ENCODE assay signal across 25 cellular contexts in the genomic region with DNA sequence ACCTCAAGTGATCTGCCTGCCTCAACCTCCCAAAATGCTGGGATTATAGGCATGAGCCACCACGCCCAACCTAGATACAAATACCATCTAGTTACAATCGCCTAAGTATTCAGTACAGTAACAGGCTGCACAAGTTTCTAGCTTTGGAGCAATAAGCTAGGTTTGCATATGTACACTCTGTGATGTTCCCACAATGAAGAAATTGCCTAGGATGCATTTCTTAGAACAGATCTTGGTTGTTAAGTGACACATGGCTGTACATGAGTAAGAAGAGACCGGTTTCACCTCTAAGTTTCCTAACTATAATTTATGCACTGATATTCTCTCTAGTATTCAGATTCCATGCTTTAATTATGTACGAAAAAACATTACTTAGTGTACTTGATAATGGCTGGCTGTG. TPM values are rescaled to one million over a fixed set of nuclear protein-coding genes. Genes with fewer than 3 reads are reported as not detected.
A peak's percentile ranks its signal among the peaks of the same experiment; 100 is the strongest.
DNase-seq lines count a peak whose midpoint lies in the region; ATAC-seq and TF ChIP-seq lines count a peak whose summit lies in the region.
"Had no signal": no experiment of that assay in that cellular context is flagged by ENCODE, and none has a peak within 500 bp of the region (broad histone marks: within the 10 kb centered on the region; RNA-seq: fewer than 3 reads in every experiment).

No MANE protein-coding gene starts in this region.

- peaks cover 62 to 82% (median 69%) of the 10 kb centered on the region in 10 experiments for H3K4me1 ChIP-seq in BLaER1 treated with 17β-estradiol and CSF1 and Interleukin-3, amounts not matched to agents 10 nM and 100 nM
- H3K4me1 ChIP-seq in neuronal stem cell (ENCODE audit: control insufficient read depth in 2 of 2, insufficient read depth in 1 of 2, low read depth in 1 of 2, low read length in 2 of 2), result peaks cover 0 to 1% of the 10 kb centered on the region in 2 donors
- H3K4me1 ChIP-seq: breast epithelium had no signal

- H2AK5ac ChIP-seq in neuronal stem cell (ENCODE audit: low read depth, low read length), result no peak overlapping the region

- H3K18ac ChIP-seq in neuronal stem cell (ENCODE audit: low read length), result no peak overlapping the region

- H4K20me1 ChIP-seq in BLaER1 treated with 17β-estradiol and CSF1 and Interleukin-3, amounts not matched to agents 10 nM and 100 nM, result peaks cover 0 to 6% (median 0%) of the 10 kb centered on the region in 11 experiments; a peak in 1 of 22 replicates

- H2AFZ ChIP-seq in neuronal stem cell (ENCODE audit: low read length), result no peak overlapping the region

- H3K79me1 ChIP-seq in neuronal stem cell (ENCODE audit: low read depth, low read length), result no peaks in the 10 kb centered on the region

- H2BK15ac ChIP-seq in neuronal stem cell (ENCODE audit: low read length), result no peak overlapping the region

- no peak overlapping the region for H2BK12ac ChIP-seq in neuronal stem cell (ENCODE audit: low read length)

- DNase-seq in epithelial cell of esophagus (ENCODE audit: low read depth) (peak; percentile 77), osteocyte (ENCODE audit: extremely low spot score, unreplicated experiment) (no peak), superior temporal gyrus (ENCODE audit: extremely low spot score) (no peak), neuronal stem cell (ENCODE audit: low spot score) (no peak)
- no peak for DNase-seq in activated naive CD4-positive, alpha-beta T cell treated with Interleukin-2 at 50 U/mL for 16 hours
- DNase-seq: activated CD4-positive, alpha-beta T cell treated with anti-CD3 and anti-CD28 coated beads, Interleukin-2, amount 50 U/mL, for 48 hours; activated CD8-positive, alpha-beta memory T cell treated with anti-CD3 and anti-CD28 coated beads, Interleukin-2, amount 50 U/mL, for 48 hours; activated effector memory CD4-positive, alpha-beta T cell treated with Interleukin-2 at 50 U/mL for 16 hours; CD4-positive, CD25-positive, alpha-beta regulatory T cell; cortex of kidney; DMS 273 treated with DMSO at 0.1 percent for 48 hours; hypothalamus; lower lobe of right lung; NCI-H1417 treated with DMSO at 0.1 percent for 48 hours; NCI-H510A treated with DMSO at 0.1 percent for 48 hours; upper lobe of left lung had no signal

- no peak overlapping the region; a peak in 1 of 22 replicates for H3K9ac ChIP-seq in BLaER1 treated with 17β-estradiol and CSF1 and Interleukin-3, amounts not matched to agents 10 nM and 100 nM
- no peak overlapping the region for H3K9ac ChIP-seq in neuronal stem cell (ENCODE audit: low read depth, low read length, poor library complexity)

- no peaks in the 10 kb centered on the region for H3K27me3 Mint-ChIP-seq in activated T-helper 17 cell treated with anti-CD3 and anti-CD28 coated beads, Interleukin-2, amount 50 U/mL, for 72 hours
- H3K27me3 Mint-ChIP-seq in osteocyte (ENCODE audit: unreplicated experiment), result no peaks in the 10 kb centered on the region
- H3K27me3 Mint-ChIP-seq: CD4-positive, CD25-positive, alpha-beta regulatory T cell had no signal

- H2BK120ac ChIP-seq in neuronal stem cell (ENCODE audit: low read depth, low read length), result no peak overlapping the region

- H3K4me3 ChIP-seq in BLaER1 treated with 17β-estradiol and CSF1 and Interleukin-3, amounts not matched to agents 10 nM and 100 nM, result no peak overlapping the region
- H3K4me3 ChIP-seq in epithelial cell of esophagus (ENCODE audit: low read length) (no peak overlapping the region), neuronal stem cell (ENCODE audit: low read length in 2 of 2) (no peak overlapping the region)
- H3K4me3 ChIP-seq: breast epithelium, gastroesophageal sphincter, lower lobe of right lung, upper lobe of left lung had no signal

- no peak overlapping the region for H3K14ac ChIP-seq in neuronal stem cell (ENCODE audit: low read length)

- no peak overlapping the region for H2BK5ac ChIP-seq in neuronal stem cell (ENCODE audit: low read length)

- H3K36me3 ChIP-seq in BLaER1 treated with 17β-estradiol and CSF1 and Interleukin-3, amounts not matched to agents 10 nM and 100 nM, result no peaks in the 10 kb centered on the region
- no peaks in the 10 kb centered on the region for H3K36me3 ChIP-seq in neuronal stem cell (replicated peaks in 1 of 2; ENCODE audit: control insufficient read depth in 2 of 2, insufficient read depth in 2 of 2, low read length in 2 of 2)
- H3K36me3 ChIP-seq: breast epithelium, gastroesophageal sphincter, lower lobe of right lung, upper lobe of left lung had no signal

- no peak overlapping the region for H4K8ac ChIP-seq in neuronal stem cell (ENCODE audit: low read depth, low read length)

- WGBS in neuronal stem cell (ENCODE audit: extremely low coverage in 2 of 2, insufficient read length in 2 of 2, insufficient replicate concordance in 1 of 2), 2 donors, result no CpG with 5 or more reads among the region's 4 CpGs

- H3K4me2 ChIP-seq in BLaER1 treated with 17β-estradiol and CSF1 and Interleukin-3, amounts not matched to agents 10 nM and 100 nM, result peak overlapping the region in 9 of 11 experiments; percentile 66 to 85 (median 79); a peak in 13 of 22 replicates
- no peak overlapping the region for H3K4me2 ChIP-seq in neuronal stem cell (ENCODE audit: insufficient read depth, low read length, poor library complexity, severe bottlenecking)

- H3K4me3 Mint-ChIP-seq in activated T-helper 17 cell treated with anti-CD3 and anti-CD28 coated beads, Interleukin-2, amount 50 U/mL, for 72 hours, result no peak overlapping the region
- H3K4me3 Mint-ChIP-seq in osteocyte (ENCODE audit: unreplicated experiment), result no peak overlapping the region
- H3K4me3 Mint-ChIP-seq: stimulated activated naive CD8-positive, alpha-beta T cell treated with anti-CD3 and anti-CD28 coated beads, Interleukin-15, Interleukin-2, amounts not matched to agents 100 ng/mL and 50 ng/mL, for 24 hours had no signal

- H3K9me3 ChIP-seq in BLaER1 treated with 17β-estradiol and CSF1 and Interleukin-3, amounts not matched to agents 10 nM and 100 nM (replicated peaks in 1 of 11), result no peaks in the 10 kb centered on the region
- no peaks in the 10 kb centered on the region for H3K9me3 ChIP-seq in neuronal stem cell (replicated peaks in 1 of 2; ENCODE audit: control insufficient read depth in 2 of 2, insufficient read depth in 1 of 2, low read depth in 1 of 2, low read length in 2 of 2)
- H3K9me3 ChIP-seq: breast epithelium, gastroesophageal sphincter, lower lobe of right lung, upper lobe of left lung had no signal

- H3K27ac ChIP-seq in BLaER1 treated with 17β-estradiol and CSF1 and Interleukin-3, amounts not matched to agents 10 nM and 100 nM, result peak overlapping the region in 3 of 11 experiments; percentile 29 to 50 (median 32); a peak in 3 of 22 replicates
- H3K27ac ChIP-seq in neuronal stem cell (replicated peaks; ENCODE audit: low read length), result no peak overlapping the region
- H3K27ac ChIP-seq: breast epithelium, lower lobe of right lung, upper lobe of left lung, VCaP had no signal

- H3K27me3 ChIP-seq in BLaER1 treated with 17β-estradiol and CSF1 and Interleukin-3, amounts not matched to agents 10 nM and 100 nM, result no peaks in the 10 kb centered on the region
- H3K27me3 ChIP-seq in neuronal stem cell (ENCODE audit: control insufficient read depth in 3 of 3, insufficient read depth in 3 of 3, low read depth in 1 of 3, low read length in 3 of 3), result peaks cover 0 to 7% (median 0%) of the 10 kb centered on the region in 3 experiments
- H3K27me3 ChIP-seq: breast epithelium, gastroesophageal sphincter, upper lobe of left lung had no signal

- no peaks in the 10 kb centered on the region for H3K9me3 Mint-ChIP-seq in activated T-helper 17 cell treated with anti-CD3 and anti-CD28 coated beads, Interleukin-2, amount 50 U/mL, for 72 hours
- no peaks in the 10 kb centered on the region for H3K9me3 Mint-ChIP-seq in osteocyte (ENCODE audit: unreplicated experiment)
- H3K9me3 Mint-ChIP-seq: CD4-positive, CD25-positive, alpha-beta regulatory T cell; stimulated activated naive CD8-positive, alpha-beta T cell treated with anti-CD3 and anti-CD28 coated beads, Interleukin-15, Interleukin-2, amounts not matched to agents 100 ng/mL and 50 ng/mL, for 24 hours had no signal

- peak; percentile 65 for ATAC-seq in activated T-helper 17 cell treated with anti-CD3 and anti-CD28 coated beads, Interleukin-2, amount 50 U/mL, for 72 hours (replicated peaks)
- no peak for ATAC-seq in HG03442 (IDR thresholded peaks at IDR 0.05; ENCODE audit: unreplicated experiment)
- ATAC-seq: gastroesophageal sphincter, lower lobe of right lung had no signal

- no peak overlapping the region for H3K23ac ChIP-seq in neuronal stem cell (ENCODE audit: low read depth, low read length, poor library complexity)

- no peaks in the 10 kb centered on the region for H3K36me3 Mint-ChIP-seq in activated T-helper 17 cell treated with anti-CD3 and anti-CD28 coated beads, Interleukin-2, amount 50 U/mL, for 72 hours (ENCODE audit: low read depth)
- no peaks in the 10 kb centered on the region for H3K36me3 Mint-ChIP-seq in osteocyte (ENCODE audit: unreplicated experiment)
- H3K36me3 Mint-ChIP-seq: CD4-positive, CD25-positive, alpha-beta regulatory T cell had no signal

- H4K91ac ChIP-seq in neuronal stem cell (ENCODE audit: low read depth, low read length, poor library complexity), result no peak overlapping the region

- H3K4ac ChIP-seq in neuronal stem cell (ENCODE audit: low read length), result no peak overlapping the region

- no peak for TF ChIP-seq CTCF in epithelial cell of esophagus (IDR thresholded peaks at IDR 0.05; ENCODE audit: insufficient read depth, low read depth, low read length, missing control alignments)
- no peak for TF ChIP-seq CTCF in osteocyte (IDR thresholded peaks at IDR 0.05)

- H3K4me1 Mint-ChIP-seq in activated T-helper 17 cell treated with anti-CD3 and anti-CD28 coated beads, Interleukin-2, amount 50 U/mL, for 72 hours, result peaks cover 11% of the 10 kb centered on the region
- peaks cover 21% of the 10 kb centered on the region for H3K4me1 Mint-ChIP-seq in osteocyte (ENCODE audit: unreplicated experiment)

- H3K27ac Mint-ChIP-seq in activated T-helper 17 cell treated with anti-CD3 and anti-CD28 coated beads, Interleukin-2, amount 50 U/mL, for 72 hours, result no peak overlapping the region
- H3K27ac Mint-ChIP-seq in osteocyte (ENCODE audit: unreplicated experiment), result peak overlapping the region; percentile 29
- H3K27ac Mint-ChIP-seq: CD4-positive, CD25-positive, alpha-beta regulatory T cell; stimulated activated naive CD8-positive, alpha-beta T cell treated with anti-CD3 and anti-CD28 coated beads, Interleukin-15, Interleukin-2, amounts not matched to agents 100 ng/mL and 50 ng/mL, for 24 hours had no signal

RNA-seq across cellular contexts. Expression of a gene that starts 5.4 kb away (rescaled TPM):
- 100 to 1,000 TPM; 277 to 363 TPM for total RNA-seq in activated T-helper 17 cell treated with anti-CD3 and anti-CD28 coated beads, Interleukin-2, amount 50 U/mL, for 72 hours
- total RNA-seq in osteocyte, result 136 and 142 TPM in 2 replicates
- polyA plus RNA-seq in neuronal stem cell (2013, experiment 1 of 2), result 571 TPM
- 547 TPM for polyA plus RNA-seq in neuronal stem cell (2013, experiment 2 of 2)

RNA-seq across cellular contexts. Expression of a gene that starts 35.5 kb away (rescaled TPM):
- total RNA-seq in activated T-helper 17 cell treated with anti-CD3 and anti-CD28 coated beads, Interleukin-2, amount 50 U/mL, for 72 hours, result under 1 TPM in 1 of 2 donors, not detected in 1; 0.32 TPM
- total RNA-seq in osteocyte, result not detected in 2 replicates
- polyA plus RNA-seq in neuronal stem cell (2013, experiment 1 of 2), result 0.11 TPM
- polyA plus RNA-seq in neuronal stem cell (2013, experiment 2 of 2), result 0.07 TPM
- total RNA-seq: CD4-positive, CD25-positive, alpha-beta regulatory T cell; SK-MEL-5; T-helper 2 cell treated with Interferon-gamma antibody and Interleukin-4, amounts not matched to agents 100 ng/mL and 5 ng/mL, for 36 hours had no signal
